18 cellular contexts compared by ENCODE assay signal in genomic region chr1:108113496-108113895, GRCh38.
A peak's percentile ranks its signal among the peaks of the same experiment; 100 is the strongest.
DNase-seq lines count a peak whose midpoint lies in the region; ATAC-seq and TF ChIP-seq lines count a peak whose summit lies in the region.
"Had no signal": no experiment of that assay in that cellular context is flagged by ENCODE, and none has a peak within 500 bp of the region (broad histone marks: within the 10 kb centered on the region; RNA-seq: fewer than 3 reads in every experiment).

No MANE protein-coding gene starts in this region.

- CTCF ChIA-PET in RWPE1 (lab: Yijun Ruan, JAX) = no interaction called here

- H3K9me3 ChIP-seq in DND-41 (ENCODE audit: insufficient read depth, low read length, severe bottlenecking) (no peaks in the 10 kb centered on the region), osteoblast (ENCODE audit: low read depth, low read length) (no peaks in the 10 kb centered on the region)
- H3K9me3 ChIP-seq: Caco-2, SJCRH30 had no signal

- ATAC-seq in DND-41 (ENCODE audit: insufficient read depth, low read depth) (no peak), HG03442 (IDR thresholded peaks at IDR 0.05; ENCODE audit: unreplicated experiment) (no peak)

- H3K36me3 ChIP-seq in DND-41 (ENCODE audit: insufficient read depth, low read length) (no peaks in the 10 kb centered on the region), osteoblast (ENCODE audit: insufficient read depth, low read length) (no peaks in the 10 kb centered on the region)
- H3K36me3 ChIP-seq: SJCRH30 had no signal

- POLR2A ChIA-PET in RWPE1 (lab: Yijun Ruan, JAX; ENCODE audit: low non-redundant PET) = no interaction called here

- H3K4me1 ChIP-seq in DND-41 (ENCODE audit: insufficient read depth, low read length) (peaks cover 16% of the 10 kb centered on the region), osteoblast (ENCODE audit: insufficient read depth, low read length) (no peaks in the 10 kb centered on the region)
- H3K4me1 ChIP-seq: Caco-2 had no signal

- H3K27me3 ChIP-seq in DND-41 (ENCODE audit: insufficient read depth, low read length, poor library complexity) = no peaks in the 10 kb centered on the region
- H3K27me3 ChIP-seq in osteoblast (ENCODE audit: insufficient read depth, low read length) = no peaks in the 10 kb centered on the region
- H3K27me3 ChIP-seq: SJCRH30 had no signal

- DNase-seq in AG20443 (ENCODE audit: low spot score) (peak; percentile 25), DND-41 (no peak), epithelial cell of esophagus (ENCODE audit: low read depth) (peak; percentile 51), osteoblast (ENCODE audit: insufficient read length, low spot score, missing footprints) (peak; percentile 4), RWPE1 (ENCODE audit: low spot score) (no peak)
- DNase-seq in activated CD4-positive, CD25-positive, alpha-beta regulatory T cell (lab: John Stamatoyannopoulos, UW) = no peak
- DNase-seq: ACHN; Caco-2; CD4-positive, alpha-beta T cell; EL; NCI-H1417 treated with DMSO at 0.1 percent for 48 hours; NCI-H1930; NCI-H345; NCI-H524 treated with DMSO at 0.1 percent for 48 hours; RPMI8226 had no signal

- H3K27ac ChIP-seq in DND-41 (ENCODE audit: low read length) (peak overlapping the region; percentile 25; the same call in 1 of the 2 replicates), osteoblast (ENCODE audit: low read depth, low read length) (no peak overlapping the region), RWPE1 (no peak overlapping the region)
- H3K27ac ChIP-seq: KMS-11, SJCRH30 had no signal

- TF ChIP-seq CTCF in DND-41 (IDR thresholded peaks at IDR 0.05; ENCODE audit: borderline replicate concordance, extremely low read depth, low read length, poor library complexity, severe bottlenecking) (no peak), epithelial cell of esophagus (IDR thresholded peaks at IDR 0.05; ENCODE audit: insufficient read depth, low read depth, low read length, missing control alignments) (no peak), osteoblast (IDR thresholded peaks at IDR 0.05; ENCODE audit: extremely low read depth, low read depth, low read length) (no peak), RWPE1 (conservative IDR thresholded peaks at IDR 0.05; ENCODE audit: low read depth) (no peak)

- no peak overlapping the region for H3K4me3 ChIP-seq in DND-41 (ENCODE audit: low read depth in 1 of 2, low read length in 2 of 2)
- no peak overlapping the region for H3K4me3 ChIP-seq in epithelial cell of esophagus (ENCODE audit: low read length)
- H3K4me3 ChIP-seq in osteoblast (ENCODE audit: insufficient read depth, low read length) = no peak overlapping the region
- H3K4me3 ChIP-seq: SJCRH30 had no signal

- H3K79me2 ChIP-seq in DND-41 (ENCODE audit: insufficient read depth, low read length) (no peaks in the 10 kb centered on the region), osteoblast (ENCODE audit: insufficient read depth, low read length) (no peaks in the 10 kb centered on the region)

- H3K9ac ChIP-seq in DND-41 (ENCODE audit: low read depth, low read length) = no peak overlapping the region
- H3K9ac ChIP-seq: KMS-11 had no signal

- H3K4me2 ChIP-seq in DND-41 (ENCODE audit: insufficient read depth, low read length) (no peak overlapping the region), osteoblast (ENCODE audit: insufficient read depth, low read length) (no peak overlapping the region)
- H3K4me2 ChIP-seq: KMS-11 had no signal

- H2AFZ ChIP-seq in DND-41 (ENCODE audit: low read depth, low read length) (no peak overlapping the region), osteoblast (ENCODE audit: low read length) (no peak overlapping the region)

- H4K20me1 ChIP-seq in DND-41 (ENCODE audit: insufficient read depth, low read length) = no peaks in the 10 kb centered on the region
- no peaks in the 10 kb centered on the region for H4K20me1 ChIP-seq in osteoblast (ENCODE audit: insufficient read depth, low read length)

Comparison
In these comparisons a context has a peak if more than half of its experiments do, and no peak if none do; other contexts are left out.
1. DNase-seq: peak in AG20443 (single experiment), epithelial cell of esophagus (single experiment) and osteoblast (single experiment); none in DND-41 (single experiment), activated CD4-positive, CD25-positive, alpha-beta regulatory T cell (0 of 4) and RWPE1 (single experiment).